In the genomic region with DNA sequence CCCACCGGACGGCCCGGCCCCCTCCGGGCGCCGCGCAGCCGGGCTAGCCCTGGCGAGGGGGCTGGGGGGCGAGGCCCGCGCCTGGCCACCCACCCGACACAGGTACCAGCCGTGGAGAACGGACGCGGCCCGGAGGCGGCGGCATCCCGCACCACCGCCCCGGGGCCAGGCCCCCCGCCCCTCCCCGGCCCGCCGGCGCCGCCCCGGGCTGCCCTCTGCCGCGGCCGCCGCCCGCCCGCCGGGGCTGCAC, we compare ENCODE assay signal across 8 cellular contexts. TPM values are rescaled to one million over a fixed set of nuclear protein-coding genes. Genes with fewer than 3 reads are reported as not detected.
DNase-seq lines count a peak whose midpoint lies in the region; ATAC-seq and TF ChIP-seq lines count a peak whose summit lies in the region.

No MANE protein-coding gene starts in this region.

- no peaks in the 10 kb centered on the region for H3K9me2 ChIP-seq in MM.1S (replicated peaks; ENCODE audit: insufficient read depth, low read length)

- H3K27ac ChIP-seq in MM.1S (ENCODE audit: low read length) (peak overlapping the region; percentile 90; the same call in 1 of the 2 replicates), subcutaneous abdominal adipose tissue (ENCODE audit: low read depth, low read length) (peak overlapping the region; percentile 99)

- ATAC-seq in natural killer cell, result peak in 2 of 3 donors; percentile 6 to 24
- ATAC-seq in natural killer cell treated with Interleukin-12 subunit alpha and Interleukin-12 subunit beta and Interleukin-15 and Interleukin-18, amount 100 ng/mL, for 72 hours, result no peak
- no peak for ATAC-seq in GM18858 (IDR thresholded peaks at IDR 0.05; ENCODE audit: unreplicated experiment)
- no peak for ATAC-seq in GM21619 (IDR thresholded peaks at IDR 0.05; ENCODE audit: unreplicated experiment)

- TF ChIP-seq CTCF in natural killer cell (IDR thresholded peaks at IDR 0.05), result no peak
- TF ChIP-seq CTCF in MM.1S (IDR thresholded peaks at IDR 0.05; ENCODE audit: low read length), result no peak
- no peak for TF ChIP-seq CTCF in fibroblast of villous mesenchyme (IDR thresholded peaks at IDR 0.05; ENCODE audit: insufficient read depth, low read depth, low read length)

- peaks cover 62% of the 10 kb centered on the region for H3K79me2 ChIP-seq in MM.1S (ENCODE audit: low read length)

- peak overlapping the region in 1 of 2 donors; percentile 97 for H3K27ac Mint-ChIP-seq in natural killer cell
- H3K27ac Mint-ChIP-seq in natural killer cell treated with Interleukin-12 subunit alpha and Interleukin-12 subunit beta and Interleukin-15 and Interleukin-18, amount 100 ng/mL, for 72 hours, result peak overlapping the region in 1 of 2 donors; percentile 87

- peaks cover 30% of the 10 kb centered on the region for H3K4me1 ChIP-seq in MM.1S (ENCODE audit: low read length)
- H3K4me1 ChIP-seq in subcutaneous abdominal adipose tissue (ENCODE audit: control insufficient read depth in 5 of 5, insufficient read depth in 5 of 5, low read length in 5 of 5), result peaks cover 4 to 65% (median 52%) of the 10 kb centered on the region in 5 donors

- H3K27me3 Mint-ChIP-seq in natural killer cell (ENCODE audit: low read depth in 2 of 2), result no peaks in the 10 kb centered on the region
- H3K27me3 Mint-ChIP-seq in natural killer cell treated with Interleukin-12 subunit alpha and Interleukin-12 subunit beta and Interleukin-15 and Interleukin-18, amount 100 ng/mL, for 72 hours, result no peaks in the 10 kb centered on the region

- H3K9me3 ChIP-seq in MM.1S (replicated peaks; ENCODE audit: insufficient read depth, low read length) (no peaks in the 10 kb centered on the region), subcutaneous abdominal adipose tissue (ENCODE audit: control insufficient read depth in 5 of 5, low read length in 5 of 5) (no peaks in the 10 kb centered on the region)

- H3F3A ChIP-seq in MM.1S (ENCODE audit: insufficient read depth, low read length), result peaks cover 45% of the 10 kb centered on the region

- H3K4me3 ChIP-seq in MM.1S (ENCODE audit: low read length) (peak overlapping the region; percentile 77; the same call in 1 of the 2 replicates), fibroblast of villous mesenchyme (ENCODE audit: low read depth, low read length) (peak overlapping the region; percentile 73), subcutaneous abdominal adipose tissue (ENCODE audit: low read depth in 1 of 5, low read length in 5 of 5) (peak overlapping the region in 4 of 5 donors; percentile 84 to 93 (median 90))

- H3K9me3 Mint-ChIP-seq in natural killer cell, result no peaks in the 10 kb centered on the region
- no peaks in the 10 kb centered on the region for H3K9me3 Mint-ChIP-seq in natural killer cell treated with Interleukin-12 subunit alpha and Interleukin-12 subunit beta and Interleukin-15 and Interleukin-18, amount 100 ng/mL, for 72 hours

- no peaks in the 10 kb centered on the region for H3K27me3 ChIP-seq in MM.1S (replicated peaks; ENCODE audit: insufficient read depth, low read length)
- no peaks in the 10 kb centered on the region for H3K27me3 ChIP-seq in subcutaneous abdominal adipose tissue (ENCODE audit: control insufficient read depth in 5 of 5, insufficient read depth in 4 of 5, low read length in 5 of 5)

- no peak overlapping the region for H3K4me3 Mint-ChIP-seq in natural killer cell
- H3K4me3 Mint-ChIP-seq in natural killer cell treated with Interleukin-12 subunit alpha and Interleukin-12 subunit beta and Interleukin-15 and Interleukin-18, amount 100 ng/mL, for 72 hours, result no peak overlapping the region

- H3K9ac ChIP-seq in MM.1S (ENCODE audit: low read length) (peak overlapping the region; percentile 80; the same call in 1 of the 2 replicates), subcutaneous abdominal adipose tissue (ENCODE audit: low read length in 5 of 5) (peak overlapping the region in 2 of 5 donors; percentile 90 to 93)

- H3K36me3 ChIP-seq in MM.1S (replicated peaks; ENCODE audit: insufficient read depth, low read length), result no peaks in the 10 kb centered on the region; the same call in 1 of the 2 replicates
- H3K36me3 ChIP-seq in subcutaneous abdominal adipose tissue (ENCODE audit: control insufficient read depth in 5 of 5, insufficient read depth in 5 of 5, low read length in 5 of 5), result peaks cover 0 to 6% (median 3%) of the 10 kb centered on the region in 5 donors

- H3K4me2 ChIP-seq in MM.1S (ENCODE audit: low read depth, low read length), result no peak overlapping the region

- no peaks in the 10 kb centered on the region for H4K20me1 ChIP-seq in MM.1S (ENCODE audit: insufficient read depth, low read length)

- H3K36me3 Mint-ChIP-seq in natural killer cell, result no peaks in the 10 kb centered on the region
- H3K36me3 Mint-ChIP-seq in natural killer cell treated with Interleukin-12 subunit alpha and Interleukin-12 subunit beta and Interleukin-15 and Interleukin-18, amount 100 ng/mL, for 72 hours, result peaks cover 20% of the 10 kb centered on the region

- H2AFZ ChIP-seq in MM.1S (ENCODE audit: low read length), result no peak overlapping the region

- H3K4me1 Mint-ChIP-seq in natural killer cell, result peaks cover 66% of the 10 kb centered on the region in 2 donors
- peaks cover 54 to 63% of the 10 kb centered on the region in 2 donors for H3K4me1 Mint-ChIP-seq in natural killer cell treated with Interleukin-12 subunit alpha and Interleukin-12 subunit beta and Interleukin-15 and Interleukin-18, amount 100 ng/mL, for 72 hours (ENCODE audit: low read depth in 2 of 2)

- DNase-seq in natural killer cell (no peak), MM.1S (no peak), fibroblast of villous mesenchyme (ENCODE audit: low read depth) (no peak), AML-193 (lab: John Stamatoyannopoulos, UW) (no peak)
- DNase-seq in natural killer cell treated with Interleukin-12 subunit alpha and Interleukin-12 subunit beta and Interleukin-15 and Interleukin-18, amount 100 ng/mL, for 72 hours (ENCODE audit: low spot score), result no peak

- intact Hi-C loops in natural killer cell (cut with micrococcal nuclease), result loop anchor here (10.0 kb wide), 2 partner anchors 366 to 746 kb away; a partner anchor contains a TSS

RNA-seq across cellular contexts. Expression of a gene that starts 0.4 kb away (rescaled TPM):
- total RNA-seq in natural killer cell, result 10 to 100 TPM; 32.6 to 73.9 (median 52.7) TPM
- 10 to 100 TPM; 57.9 to 67.1 TPM for total RNA-seq in natural killer cell treated with Interleukin-12 subunit alpha and Interleukin-12 subunit beta and Interleukin-15 and Interleukin-18, amount 100 ng/mL, for 72 hours
- total RNA-seq in fibroblast of villous mesenchyme, result 17.1 and 21.2 TPM in 2 replicates

Comparison
In these comparisons a context has a peak if more than half of its experiments do, and no peak if none do; other contexts are left out.
1. ATAC-seq: peak in natural killer cell (2 of 3); none in natural killer cell treated with Interleukin-12 subunit alpha and Interleukin-12 subunit beta and Interleukin-15 and Interleukin-18, amount 100 ng/mL, for 72 hours (0 of 2), GM18858 (single experiment) and GM21619 (single experiment).
2. Peak in every context shown above with its lines, with median percentiles within 50 percentile points of each other: H3K4me3 ChIP-seq.